In genomic region chrX:56765816-56766553, GRCh38 we compare ENCODE assay signal across 11 cellular contexts. TPM values are rescaled to one million over a fixed set of nuclear protein-coding genes. Genes with fewer than 3 reads are reported as not detected.
DNase-seq lines count a peak whose midpoint lies in the region; ATAC-seq and TF ChIP-seq lines count a peak whose summit lies in the region.
"Had no signal": no experiment of that assay in that cellular context is flagged by ENCODE, and none has a peak within 500 bp of the region (broad histone marks: within the 10 kb centered on the region; RNA-seq: fewer than 3 reads in every experiment).

No MANE protein-coding gene starts in this region.

- peak overlapping the region; percentile 85 for H3K4me3 Mint-ChIP-seq in activated CD4-positive, alpha-beta T cell treated with anti-CD3 and anti-CD28 coated beads, Interleukin-2, amount 10 ng/mL, durations not matched to agents 24 days and 14 days
- no peak overlapping the region for H3K4me3 Mint-ChIP-seq in endodermal cell
- peak overlapping the region; percentile 61 to 82 for H3K4me3 Mint-ChIP-seq in stimulated activated naive B cell treated with anti-CD40 and anti-IgM and Interleukin-4, amounts not matched to agents 10 μg/mL and 1 μg/mL and 100 μg/mL, for 72 hours

- H3K4me1 ChIP-seq in OCI-LY7 (ENCODE audit: insufficient read depth, low read length, poor library complexity, severe bottlenecking) (peaks cover 45% of the 10 kb centered on the region), endodermal cell (ENCODE audit: control insufficient read depth, insufficient read depth, low read length) (no peaks in the 10 kb centered on the region)

- intact Hi-C loops in activated CD4-positive, alpha-beta T cell treated with anti-CD3 and anti-CD28 coated beads, Interleukin-2, amount 10 ng/mL, durations not matched to agents 24 days and 14 days (cut with micrococcal nuclease): loop anchor here (10.0 kb wide), 2 partner anchors 359 to 1149 kb away; partner anchors contain the start of genes SPIN2B and ZXDA
- intact Hi-C loops in OCI-LY7 (cut with micrococcal nuclease; ENCODE audit: unreplicated experiment): no loop called here

- H3K79me2 ChIP-seq in OCI-LY7 (ENCODE audit: insufficient read depth, low read depth, low read length): no peaks in the 10 kb centered on the region; the same call in 1 of the 2 replicates

- H3K27me3 ChIP-seq in endodermal cell (ENCODE audit: control insufficient read depth, insufficient read depth, low read length, poor library complexity, severe bottlenecking): no peaks in the 10 kb centered on the region

- no peaks in the 10 kb centered on the region for H3K9me3 Mint-ChIP-seq in activated CD4-positive, alpha-beta T cell treated with anti-CD3 and anti-CD28 coated beads, Interleukin-2, amount 10 ng/mL, durations not matched to agents 24 days and 14 days
- peaks cover 57% of the 10 kb centered on the region for H3K9me3 Mint-ChIP-seq in endodermal cell
- H3K9me3 Mint-ChIP-seq in stimulated activated naive B cell treated with anti-CD40 and anti-IgM and Interleukin-4, amounts not matched to agents 10 μg/mL and 1 μg/mL and 100 μg/mL, for 72 hours: no peaks in the 10 kb centered on the region

- BruUV-seq in OCI-LY7 (replicated peaks; lab: Mats Ljungman, UMichigan): TSS peak; percentile 45

- no peak overlapping the region for H3K9ac ChIP-seq in endodermal cell (ENCODE audit: extremely low read depth, low read length, poor library complexity, severe bottlenecking)

- peaks cover 46% of the 10 kb centered on the region for H3K4me1 Mint-ChIP-seq in activated CD4-positive, alpha-beta T cell treated with anti-CD3 and anti-CD28 coated beads, Interleukin-2, amount 10 ng/mL, durations not matched to agents 24 days and 14 days
- peaks cover 10% of the 10 kb centered on the region for H3K4me1 Mint-ChIP-seq in endodermal cell
- H3K4me1 Mint-ChIP-seq in stimulated activated naive B cell treated with anti-CD40 and anti-IgM and Interleukin-4, amounts not matched to agents 10 μg/mL and 1 μg/mL and 100 μg/mL, for 72 hours: peaks cover 46 to 54% of the 10 kb centered on the region in 2 donors

- DNase-seq in activated CD4-positive, alpha-beta T cell treated with anti-CD3 and anti-CD28 coated beads, Interleukin-2, amount 10 ng/mL, durations not matched to agents 24 days and 14 days: peak; percentile 56
- no peak for DNase-seq in activated CD4-positive, alpha-beta T cell treated with anti-CD3 and anti-CD28 coated beads for 1 hour
- peak; percentile 14 for DNase-seq in OCI-LY7 (ENCODE audit: low spot score)
- no peak for DNase-seq in endodermal cell
- no peak for DNase-seq in stimulated activated naive B cell treated with anti-CD40 and anti-IgM and Interleukin-4, amounts not matched to agents 10 μg/mL and 1 μg/mL and 100 μg/mL, for 72 hours
- DNase-seq in RWPE1 (ENCODE audit: low spot score): no peak
- DNase-seq: anterior cingulate cortex, glutamatergic neuron, NCI-H2171 had no signal

- H4K20me1 ChIP-seq in OCI-LY7 (ENCODE audit: insufficient read depth, low read length): no peaks in the 10 kb centered on the region

- H3K27ac ChIP-seq in OCI-LY7 (ENCODE audit: low read depth, low read length, poor library complexity, severe bottlenecking) (peak overlapping the region; percentile 69), endodermal cell (ENCODE audit: low read depth, low read length) (no peak overlapping the region), RWPE1 (no peak overlapping the region)

- H3K36me3 Mint-ChIP-seq in activated CD4-positive, alpha-beta T cell treated with anti-CD3 and anti-CD28 coated beads, Interleukin-2, amount 10 ng/mL, durations not matched to agents 24 days and 14 days (ENCODE audit: low read depth): peaks cover 5% of the 10 kb centered on the region
- peaks cover 5% of the 10 kb centered on the region for H3K36me3 Mint-ChIP-seq in endodermal cell (ENCODE audit: low read depth)
- H3K36me3 Mint-ChIP-seq in stimulated activated naive B cell treated with anti-CD40 and anti-IgM and Interleukin-4, amounts not matched to agents 10 μg/mL and 1 μg/mL and 100 μg/mL, for 72 hours: peaks cover 7 to 8% of the 10 kb centered on the region in 2 donors

- no peaks in the 10 kb centered on the region for H3K27me3 Mint-ChIP-seq in activated CD4-positive, alpha-beta T cell treated with anti-CD3 and anti-CD28 coated beads, Interleukin-2, amount 10 ng/mL, durations not matched to agents 24 days and 14 days
- H3K27me3 Mint-ChIP-seq in endodermal cell (ENCODE audit: insufficient read depth): no peaks in the 10 kb centered on the region
- no peaks in the 10 kb centered on the region for H3K27me3 Mint-ChIP-seq in stimulated activated naive B cell treated with anti-CD40 and anti-IgM and Interleukin-4, amounts not matched to agents 10 μg/mL and 1 μg/mL and 100 μg/mL, for 72 hours

- H3K9me3 ChIP-seq in OCI-LY7 (ENCODE audit: low read length) (no peaks in the 10 kb centered on the region), endodermal cell (ENCODE audit: control insufficient read depth, low read length) (no peaks in the 10 kb centered on the region)

- no peaks in the 10 kb centered on the region for H3K9me2 ChIP-seq in OCI-LY7 (ENCODE audit: insufficient read depth, low read length)

- CTCF ChIA-PET in OCI-LY7 (lab: Charles Lee; ENCODE audit: unreplicated experiment) (no interaction called here), RWPE1 (lab: Yijun Ruan, JAX) (no interaction called here)

- peak overlapping the region; percentile 60 for H3K4me2 ChIP-seq in OCI-LY7 (ENCODE audit: low read length)

- H3K36me3 ChIP-seq in OCI-LY7 (ENCODE audit: insufficient read depth, low read length): no peaks in the 10 kb centered on the region; the same call in 1 of the 2 replicates
- H3K36me3 ChIP-seq in endodermal cell (ENCODE audit: control insufficient read depth, insufficient read depth, low read length): no peaks in the 10 kb centered on the region

- peak overlapping the region; percentile 29 for H3K4me3 ChIP-seq in OCI-LY7 (ENCODE audit: low read depth, low read length, poor library complexity, severe bottlenecking)
- no peak overlapping the region for H3K4me3 ChIP-seq in endodermal cell (ENCODE audit: low read length)

- 80 to 93% methylated on average over 2 to 7 of the region's 8 CpGs for WGBS in endodermal cell (ENCODE audit: insufficient coverage in 1 of 2, insufficient read length in 1 of 2), 2 experiments

- peak in 1 of 2 donors; percentile 19 for ATAC-seq in stimulated activated naive B cell treated with anti-CD40 and anti-IgM and Interleukin-4, amounts not matched to agents 10 μg/mL and 1 μg/mL and 100 μg/mL, for 72 hours (replicated peaks)
- ATAC-seq in GM21423 (IDR thresholded peaks at IDR 0.05; ENCODE audit: unreplicated experiment) (no peak), HG02610 (IDR thresholded peaks at IDR 0.05; ENCODE audit: unreplicated experiment) (no peak)

- peak overlapping the region; percentile 96 for H3K27ac Mint-ChIP-seq in activated CD4-positive, alpha-beta T cell treated with anti-CD3 and anti-CD28 coated beads, Interleukin-2, amount 10 ng/mL, durations not matched to agents 24 days and 14 days
- H3K27ac Mint-ChIP-seq in endodermal cell: peak overlapping the region; percentile 62
- H3K27ac Mint-ChIP-seq in stimulated activated naive B cell treated with anti-CD40 and anti-IgM and Interleukin-4, amounts not matched to agents 10 μg/mL and 1 μg/mL and 100 μg/mL, for 72 hours: peak overlapping the region; percentile 94

- POLR2A ChIA-PET in OCI-LY7 (lab: Charles Lee): interaction anchor here (0.7 to 0.9 kb wide), 3 partner anchors 37 to 433 kb away, joined by 3 to 5 read pairs (median 3); partner anchors contain the start of gene NBDY
- POLR2A ChIA-PET in RWPE1 (lab: Yijun Ruan, JAX; ENCODE audit: low non-redundant PET): no interaction called here

- TF ChIP-seq CTCF in OCI-LY7 (conservative IDR thresholded peaks at IDR 0.05; ENCODE audit: low read length) (no peak), endodermal cell (conservative IDR thresholded peaks at IDR 0.05) (no peak), RWPE1 (conservative IDR thresholded peaks at IDR 0.05; ENCODE audit: low read depth) (no peak)

- peak overlapping the region; percentile 61; the same call in 1 of the 2 replicates for H2AFZ ChIP-seq in OCI-LY7 (ENCODE audit: low read length)

RNA-seq across cellular contexts. Expression of gene NBDY, which starts 36.9 kb away (rescaled TPM):
- 29.8 and 29.9 TPM in 2 replicates for total RNA-seq in activated CD4-positive, alpha-beta T cell treated with anti-CD3 and anti-CD28 coated beads, Interleukin-2, amount 10 ng/mL, durations not matched to agents 24 days and 14 days
- total RNA-seq in OCI-LY7 (2014; rRNA removed; shearing (Covaris generic)): 5.4 and 6.3 TPM in 2 replicates
- total RNA-seq in OCI-LY7 (2022) (32.9 and 38.7 TPM in 2 replicates), endodermal cell (10 to 100 TPM; 64.2 to 83.5 TPM)
- polyA plus RNA-seq in endodermal cell (2013, experiment 1 of 2): 75.6 TPM
- 66.6 TPM for polyA plus RNA-seq in endodermal cell (2013, experiment 2 of 2)

Comparison
In these comparisons a context has a peak if more than half of its experiments do, and no peak if none do; other contexts are left out.
1. DNase-seq: peak in activated CD4-positive, alpha-beta T cell treated with anti-CD3 and anti-CD28 coated beads, Interleukin-2, amount 10 ng/mL, durations not matched to agents 24 days and 14 days (single experiment) and OCI-LY7 (single experiment); none in activated CD4-positive, alpha-beta T cell treated with anti-CD3 and anti-CD28 coated beads for 1 hour (single experiment), endodermal cell (single experiment), stimulated activated naive B cell treated with anti-CD40 and anti-IgM and Interleukin-4, amounts not matched to agents 10 μg/mL and 1 μg/mL and 100 μg/mL, for 72 hours (single experiment) and RWPE1 (single experiment).
2. Peak in every context shown above with its lines, with median percentiles within 50 percentile points of each other: H3K27ac Mint-ChIP-seq.